Comparison of ENCODE assay signal across 23 cellular contexts in the genomic region with DNA sequence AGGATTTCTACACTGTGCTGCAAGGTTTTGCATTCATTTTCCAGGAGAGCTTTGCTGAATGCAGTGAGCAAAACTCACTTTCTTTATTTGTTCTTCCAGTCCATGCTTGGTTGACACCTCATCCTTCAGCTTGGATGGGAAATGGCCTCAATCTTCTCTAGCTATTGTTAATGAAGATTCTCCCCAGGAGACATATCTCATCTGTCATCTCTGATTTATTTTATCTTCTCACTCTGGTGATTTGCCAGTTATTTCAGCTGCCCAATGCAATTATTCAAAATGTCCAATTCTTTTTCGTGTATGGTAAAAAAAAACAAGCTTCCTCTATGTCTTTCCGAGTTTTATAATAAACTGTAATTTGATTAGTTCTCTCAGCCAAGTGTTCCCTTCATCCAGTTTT.
"Had no signal": no experiment of that assay in that cellular context is flagged by ENCODE, and none has a peak within 500 bp of the region (broad histone marks: within the 10 kb centered on the region; RNA-seq: fewer than 3 reads in every experiment).

No MANE protein-coding gene starts in this region.

- H3K27me3 ChIP-seq: stomach, thyroid gland had no signal

- H3K4me1 Mint-ChIP-seq: endodermal cell; stimulated activated effector memory CD8-positive, alpha-beta T cell treated with anti-CD3 and anti-CD28 coated beads, Interleukin-12 subunit alpha, Interleukin-12 subunit beta, amount 100 ng/mL, for 72 hours had no signal

- H3K36me3 Mint-ChIP-seq: naive thymus-derived CD8-positive, alpha-beta T cell; stimulated activated effector memory CD8-positive, alpha-beta T cell treated with anti-CD3 and anti-CD28 coated beads, Interleukin-12 subunit alpha, Interleukin-12 subunit beta, amount 100 ng/mL, for 72 hours; type B pancreatic cell had no signal

- H3K9me3 Mint-ChIP-seq: endodermal cell; nephron progenitor cell; stimulated activated effector memory CD8-positive, alpha-beta T cell treated with anti-CD3 and anti-CD28 coated beads, Interleukin-12 subunit alpha, Interleukin-12 subunit beta, amount 100 ng/mL, for 72 hours; type B pancreatic cell had no signal

- H3K4me3 Mint-ChIP-seq: endodermal cell; naive thymus-derived CD8-positive, alpha-beta T cell; nephron progenitor cell; stimulated activated effector memory CD8-positive, alpha-beta T cell treated with anti-CD3 and anti-CD28 coated beads, Interleukin-12 subunit alpha, Interleukin-12 subunit beta, amount 100 ng/mL, for 72 hours; type B pancreatic cell had no signal

- H3K4me3 ChIP-seq: gastrocnemius medialis, lower lobe of right lung, prostate gland, sigmoid colon, stomach, thyroid gland had no signal

- H3K4me1 ChIP-seq: gastrocnemius medialis, prostate gland, sigmoid colon, stomach, thyroid gland had no signal

- H3K27ac Mint-ChIP-seq: endodermal cell; naive thymus-derived CD8-positive, alpha-beta T cell; nephron progenitor cell; stimulated activated effector memory CD8-positive, alpha-beta T cell treated with anti-CD3 and anti-CD28 coated beads, Interleukin-12 subunit alpha, Interleukin-12 subunit beta, amount 100 ng/mL, for 72 hours; type B pancreatic cell had no signal

- H3K27ac ChIP-seq: epithelial cell of prostate, gastrocnemius medialis, lower lobe of right lung, prostate gland, sigmoid colon, stomach, thyroid gland had no signal

- H3K9me3 ChIP-seq: gastrocnemius medialis, lower lobe of right lung, prostate gland, sigmoid colon, stomach, thyroid gland had no signal

- H3K36me3 ChIP-seq: gastrocnemius medialis, lower lobe of right lung, prostate gland, sigmoid colon, stomach, thyroid gland had no signal

- ATAC-seq: esophagus mucosa; gastrocnemius medialis; left ventricle myocardium superior; lower lobe of right lung; naive thymus-derived CD8-positive, alpha-beta T cell; right cardiac atrium; stimulated activated effector memory CD8-positive, alpha-beta T cell treated with anti-CD3 and anti-CD28 coated beads, Interleukin-12 subunit alpha, Interleukin-12 subunit beta, amount 100 ng/mL, for 72 hours had no signal

- FAIRE-seq: keratinocyte had no signal

- DNase-seq: effector CD8-positive, alpha-beta T cell; endodermal cell; foreskin fibroblast; gastrocnemius medialis; head of caudate nucleus; left ventricle myocardium superior; lower lobe of right lung; naive thymus-derived CD8-positive, alpha-beta T cell; nephron progenitor cell; nucleus accumbens; right cardiac atrium; sigmoid colon; stimulated activated CD4-positive, alpha-beta T cell treated with anti-CD3 and anti-CD28 coated beads, Interleukin-2, amount 100 ng/mL, for 24 hours; stimulated activated CD4-positive, alpha-beta T cell treated with anti-CD3 and anti-CD28 coated beads, Interleukin-4, amount 100 ng/mL, for 24 hours; stimulated activated naive CD4-positive, alpha-beta T cell treated with Interleukin-2 at 50 U/mL for 16 hours; stomach; thyroid gland had no signal
